10 cellular contexts compared by ENCODE assay signal in genomic region chr2:55033076-55033742, GRCh38. TPM values are rescaled to one million over a fixed set of nuclear protein-coding genes. Genes with fewer than 3 reads are reported as not detected.
A peak's percentile ranks its signal among the peaks of the same experiment; 100 is the strongest.
DNase-seq lines count a peak whose midpoint lies in the region; ATAC-seq and TF ChIP-seq lines count a peak whose summit lies in the region.
"Had no signal": no experiment of that assay in that cellular context is flagged by ENCODE, and none has a peak within 500 bp of the region (broad histone marks: within the 10 kb centered on the region; RNA-seq: fewer than 3 reads in every experiment).

No MANE protein-coding gene starts in this region.

- peak; percentile 16 for ATAC-seq in Right ventricle myocardium inferior
- ATAC-seq in HG02885 (IDR thresholded peaks at IDR 0.05; ENCODE audit: poor library complexity, unreplicated experiment): peak; percentile 99

- peaks cover 12% of the 10 kb centered on the region for H3K9me3 Mint-ChIP-seq in activated CD4-positive, alpha-beta memory T cell treated with anti-CD3 and anti-CD28 coated beads, Interleukin-2, amount 10 ng/mL, durations not matched to agents 7 days and 5 days

- H3K4me3 ChIP-seq in OCI-LY3 (ENCODE audit: low read length): peak overlapping the region; percentile 10; the same call in 1 of the 2 replicates

- H3K4me2 ChIP-seq in OCI-LY3 (ENCODE audit: low read length): peak overlapping the region; percentile 60

- H3K4me3 Mint-ChIP-seq in activated CD4-positive, alpha-beta memory T cell treated with anti-CD3 and anti-CD28 coated beads, Interleukin-2, amount 10 ng/mL, durations not matched to agents 7 days and 5 days: no peak overlapping the region

- no peak overlapping the region for H3K27ac Mint-ChIP-seq in activated CD4-positive, alpha-beta memory T cell treated with anti-CD3 and anti-CD28 coated beads, Interleukin-2, amount 10 ng/mL, durations not matched to agents 7 days and 5 days

- H3K4me1 ChIP-seq in OCI-LY3 (ENCODE audit: low read length): peaks cover 30% of the 10 kb centered on the region

- intact Hi-C loops in Right ventricle myocardium inferior (cut with DNase I): no loop called here
- intact Hi-C loops in cardiac septum (cut with DNase I): no loop called here

- no peak overlapping the region for H3K9ac ChIP-seq in OCI-LY3 (ENCODE audit: low read length)

- H3K36me3 ChIP-seq in OCI-LY3 (replicated peaks; ENCODE audit: low read depth, low read length): peaks cover 8% of the 10 kb centered on the region

- H3K9me3 ChIP-seq in OCI-LY3 (ENCODE audit: insufficient read depth, low read length): peaks cover 4% of the 10 kb centered on the region; the same call in 1 of the 2 replicates
- H3K9me3 ChIP-seq: Caco-2 had no signal

- peaks cover 74% of the 10 kb centered on the region for H4K20me1 ChIP-seq in OCI-LY3 (ENCODE audit: insufficient read depth, low read length)

- H3K36me3 Mint-ChIP-seq in activated CD4-positive, alpha-beta memory T cell treated with anti-CD3 and anti-CD28 coated beads, Interleukin-2, amount 10 ng/mL, durations not matched to agents 7 days and 5 days (ENCODE audit: low read depth): peaks cover 29% of the 10 kb centered on the region

- H3K4me1 Mint-ChIP-seq in activated CD4-positive, alpha-beta memory T cell treated with anti-CD3 and anti-CD28 coated beads, Interleukin-2, amount 10 ng/mL, durations not matched to agents 7 days and 5 days: peaks cover 23% of the 10 kb centered on the region

- H3K79me2 ChIP-seq in OCI-LY3 (ENCODE audit: low read length): peaks cover 96% of the 10 kb centered on the region

- in situ Hi-C loops in GM13976 (cut with MboI; ENCODE audit: low sequenced_read_pairs, unreplicated experiment): no loop called here

- H3K27me3 Mint-ChIP-seq in activated CD4-positive, alpha-beta memory T cell treated with anti-CD3 and anti-CD28 coated beads, Interleukin-2, amount 10 ng/mL, durations not matched to agents 7 days and 5 days: no peaks in the 10 kb centered on the region

- H2AFZ ChIP-seq in OCI-LY3 (ENCODE audit: low read depth, low read length): no peak overlapping the region

- POLR2A ChIA-PET in activated CD4-positive, alpha-beta memory T cell treated with anti-CD3 and anti-CD28 coated beads, Interleukin-2, amount 10 ng/mL, durations not matched to agents 7 days and 5 days (lab: Charles Lee): interaction anchor here (2.1 kb wide), 1 partner anchor 17 kb away, joined by 7 read pairs; the partner anchor contains the start of gene RTN4

- no peaks in the 10 kb centered on the region for H3K27me3 ChIP-seq in OCI-LY3 (ENCODE audit: low read depth, low read length)

- DNase-seq in Right ventricle myocardium inferior (ENCODE audit: missing footprints) (no peak), cardiac septum (ENCODE audit: low spot score) (no peak), nucleus accumbens (lab: John Stamatoyannopoulos, UW) (no peak), NCI-H1436 treated with DMSO at 0.1 percent for 48 hours (lab: John Stamatoyannopoulos, UW) (no peak), GM13976 (ENCODE audit: low spot score) (no peak)
- DNase-seq in activated CD4-positive, alpha-beta memory T cell treated with anti-CD3 and anti-CD28 coated beads, Interleukin-2, amount 10 ng/mL, durations not matched to agents 7 days and 5 days: no peak
- DNase-seq: Caco-2, foreskin melanocyte had no signal

- no peak overlapping the region for H3K27ac ChIP-seq in OCI-LY3 (ENCODE audit: low read length)

- TF ChIP-seq CTCF in OCI-LY3 (IDR thresholded peaks at IDR 0.05; ENCODE audit: low read depth, low read length) (no peak), GM13976 (IDR thresholded peaks at IDR 0.05; ENCODE audit: borderline replicate concordance, control extremely low read depth, extremely low read depth, insufficient read depth, missing control alignments) (no peak)

- CTCF ChIA-PET in activated CD4-positive, alpha-beta memory T cell treated with anti-CD3 and anti-CD28 coated beads, Interleukin-2, amount 10 ng/mL, durations not matched to agents 7 days and 5 days (lab: Charles Lee): no interaction called here

RNA-seq across cellular contexts. Expression of gene RTN4, which starts 17.0 kb away (rescaled TPM):
- total RNA-seq in Right ventricle myocardium inferior (78.4 TPM), cardiac septum (174 TPM)
- total RNA-seq in activated CD4-positive, alpha-beta memory T cell treated with anti-CD3 and anti-CD28 coated beads, Interleukin-2, amount 10 ng/mL, durations not matched to agents 7 days and 5 days: 10 to 100 TPM; 90.1 to 92.4 TPM
